In the genomic region with DNA sequence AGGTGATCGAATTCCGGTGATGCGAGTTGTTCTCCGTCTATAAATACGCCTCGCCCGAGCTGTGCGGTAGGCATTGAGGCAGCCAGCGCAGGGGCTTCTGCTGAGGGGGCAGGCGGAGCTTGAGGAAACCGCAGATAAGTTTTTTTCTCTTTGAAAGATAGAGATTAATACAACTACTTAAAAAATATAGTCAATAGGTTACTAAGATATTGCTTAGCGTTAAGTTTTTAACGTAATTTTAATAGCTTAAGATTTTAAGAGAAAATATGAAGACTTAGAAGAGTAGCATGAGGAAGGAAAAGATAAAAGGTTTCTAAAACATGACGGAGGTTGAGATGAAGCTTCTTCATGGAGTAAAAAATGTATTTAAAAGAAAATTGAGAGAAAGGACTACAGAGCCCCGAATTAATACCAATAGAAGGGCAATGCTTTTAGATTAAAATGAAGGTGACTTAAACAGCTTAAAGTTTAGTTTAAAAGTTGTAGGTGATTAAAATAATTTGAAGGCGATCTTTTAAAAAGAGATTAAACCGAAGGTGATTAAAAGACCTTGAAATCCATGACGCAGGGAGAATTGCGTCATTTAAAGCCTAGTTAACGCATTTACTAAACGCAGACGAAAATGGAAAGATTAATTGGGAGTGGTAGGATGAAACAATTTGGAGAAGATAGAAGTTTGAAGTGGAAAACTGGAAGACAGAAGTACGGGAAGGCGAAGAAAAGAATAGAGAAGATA, we compare ENCODE assay signal across 9 cellular contexts. TPM values are rescaled to one million over a fixed set of nuclear protein-coding genes. Genes with fewer than 3 reads are reported as not detected.
DNase-seq lines count a peak whose midpoint lies in the region; ATAC-seq and TF ChIP-seq lines count a peak whose summit lies in the region.
"Had no signal": no experiment of that assay in that cellular context is flagged by ENCODE, and none has a peak within 500 bp of the region (broad histone marks: within the 10 kb centered on the region; RNA-seq: fewer than 3 reads in every experiment).

A gene (plus strand): TSS at position 69 of the 736 bp plus-strand sequence.

- H3K36me3 ChIP-seq in Caco-2 (ENCODE audit: control insufficient read depth, insufficient read depth, low read length) = peaks cover 8% of the 10 kb centered on the region

- H3K4me1 ChIP-seq in Caco-2 = peaks cover 19% of the 10 kb centered on the region

- DNase-seq in Caco-2 (peak; percentile 93 to 96), NCI-H2227 treated with DMSO at 0.1 percent for 48 hours (lab: John Stamatoyannopoulos, UW) (peak; percentile 96), WTC11 (ENCODE audit: low spot score) (peak; percentile 91), cardiac fibroblast (ENCODE audit: low read depth in 2 of 2) (peak; percentile 98), iris pigment epithelial cell (ENCODE audit: low read depth) (peak; percentile 94)
- DNase-seq in stimulated activated CD4-positive, alpha-beta T cell treated with anti-CD3 and anti-CD28 coated beads, Interleukin-12 subunit alpha, Interleukin-12 subunit beta, amount 100 ng/mL, for 24 hours (ENCODE audit: low read depth in 2 of 2) = peak; percentile 87 to 95

- H3K36me3 Mint-ChIP-seq in Caco-2 (ENCODE audit: insufficient read depth, unreplicated experiment) (no peaks in the 10 kb centered on the region), WTC11 (no peaks in the 10 kb centered on the region)

- no peak for TF ChIP-seq CTCF in Caco-2 (IDR thresholded peaks at IDR 0.05; ENCODE audit: insufficient read depth in 1 of 2, low read depth in 1 of 2, low read length in 1 of 2, severe bottlenecking in 1 of 2, unreplicated experiment in 1 of 2)
- TF ChIP-seq CTCF in WTC11 (IDR thresholded peaks at IDR 0.05) = no peak
- TF ChIP-seq CTCF in cardiac fibroblast (IDR thresholded peaks at IDR 0.05; ENCODE audit: low read depth, low read length) = no peak

- POLR2A ChIA-PET in Caco-2 (lab: Charles Lee) (interaction anchor here (0.5 to 13.2 kb wide), 22 partner anchors 9 to 377 kb away, joined by 3 to 377 read pairs (median 4); a partner anchor contains a TSS), WTC11 (lab: Charles Lee) (interaction anchor here (0.5 to 8.3 kb wide), 34 partner anchors 9 to 967 kb away, joined by 3 to 502 read pairs (median 4); a partner anchor contains a TSS)

- no peak within 1 kb of the TSS for H3K27ac Mint-ChIP-seq in Caco-2 (ENCODE audit: unreplicated experiment)
- no peak within 1 kb of the TSS for H3K27ac Mint-ChIP-seq in WTC11
- H3K27ac Mint-ChIP-seq: dendritic cell treated with granulocyte-macrophage colony-stimulating factor and Interleukin-4, amounts not matched to agents 40 ng/mL and 50 ng/mL, for 4 days had no signal

- H3K9me3 ChIP-seq in Caco-2 = no peaks in the 10 kb centered on the region

- H3K4me3 Mint-ChIP-seq in Caco-2 (ENCODE audit: unreplicated experiment) (no peak within 1 kb of the TSS), WTC11 (no peak within 1 kb of the TSS)
- H3K4me3 Mint-ChIP-seq: dendritic cell treated with granulocyte-macrophage colony-stimulating factor and Interleukin-4, amounts not matched to agents 40 ng/mL and 50 ng/mL, for 4 days had no signal

- peak within 1 kb of the TSS; percentile 81 for H3K4me3 ChIP-seq in Caco-2 (ENCODE audit: low read depth, low read length)
- peak within 1 kb of the TSS; percentile 74 to 93 for H3K4me3 ChIP-seq in cardiac fibroblast (replicated peaks in 1 of 2; ENCODE audit: low read depth in 2 of 2, low read length in 2 of 2)

- ATAC-seq in HG02798 (IDR thresholded peaks at IDR 0.05; ENCODE audit: poor library complexity, unreplicated experiment) (peak; percentile 30), WTC11 (peak; percentile 6; the same call in 1 of the 2 replicates), HG02981 (IDR thresholded peaks at IDR 0.05; ENCODE audit: unreplicated experiment) (no peak)

- intact Hi-C loops in Caco-2 (cut with micrococcal nuclease; ENCODE audit: unreplicated experiment) = no loop called here

- H3K27me3 ChIP-seq in Caco-2 (replicated peaks; ENCODE audit: control insufficient read depth, insufficient read depth, low read length) = no peaks in the 10 kb centered on the region

- H3K9me3 Mint-ChIP-seq in Caco-2 (ENCODE audit: unreplicated experiment) (no peaks in the 10 kb centered on the region), WTC11 (no peaks in the 10 kb centered on the region)
- H3K9me3 Mint-ChIP-seq: dendritic cell treated with granulocyte-macrophage colony-stimulating factor and Interleukin-4, amounts not matched to agents 40 ng/mL and 50 ng/mL, for 4 days had no signal

- H3K4me1 Mint-ChIP-seq in Caco-2 (ENCODE audit: low read depth, unreplicated experiment) (peaks cover 37% of the 10 kb centered on the region), WTC11 (peaks cover 33% of the 10 kb centered on the region)

- CTCF ChIA-PET in Caco-2 (lab: Charles Lee) (interaction anchor here (1.2 to 3.1 kb wide), 6 partner anchors 10 to 128 kb away, joined by 3 to 31 read pairs (median 7); no protein-coding TSS in a partner anchor), WTC11 (lab: Charles Lee) (interaction anchor here (0.5 to 4.8 kb wide), 6 partner anchors 20 to 83 kb away, joined by 3 to 47 read pairs (median 4); a partner anchor contains a TSS)

- H3K27me3 Mint-ChIP-seq in Caco-2 (ENCODE audit: insufficient read depth, unreplicated experiment) = peaks cover 3% of the 10 kb centered on the region
- H3K27me3 Mint-ChIP-seq in WTC11 (ENCODE audit: low read depth) = no peaks in the 10 kb centered on the region
- H3K27me3 Mint-ChIP-seq: dendritic cell treated with granulocyte-macrophage colony-stimulating factor and Interleukin-4, amounts not matched to agents 40 ng/mL and 50 ng/mL, for 4 days had no signal

- BruUV-seq in Caco-2 (replicated peaks; lab: Mats Ljungman, UMichigan) = TSS peak; percentile 51

TF ChIP-seq in WTC11, 78 proteins besides CTCF, POLR2A, EP300 and RAD21 (continues in another document):
- TF ChIP-seq, protein P1, sequence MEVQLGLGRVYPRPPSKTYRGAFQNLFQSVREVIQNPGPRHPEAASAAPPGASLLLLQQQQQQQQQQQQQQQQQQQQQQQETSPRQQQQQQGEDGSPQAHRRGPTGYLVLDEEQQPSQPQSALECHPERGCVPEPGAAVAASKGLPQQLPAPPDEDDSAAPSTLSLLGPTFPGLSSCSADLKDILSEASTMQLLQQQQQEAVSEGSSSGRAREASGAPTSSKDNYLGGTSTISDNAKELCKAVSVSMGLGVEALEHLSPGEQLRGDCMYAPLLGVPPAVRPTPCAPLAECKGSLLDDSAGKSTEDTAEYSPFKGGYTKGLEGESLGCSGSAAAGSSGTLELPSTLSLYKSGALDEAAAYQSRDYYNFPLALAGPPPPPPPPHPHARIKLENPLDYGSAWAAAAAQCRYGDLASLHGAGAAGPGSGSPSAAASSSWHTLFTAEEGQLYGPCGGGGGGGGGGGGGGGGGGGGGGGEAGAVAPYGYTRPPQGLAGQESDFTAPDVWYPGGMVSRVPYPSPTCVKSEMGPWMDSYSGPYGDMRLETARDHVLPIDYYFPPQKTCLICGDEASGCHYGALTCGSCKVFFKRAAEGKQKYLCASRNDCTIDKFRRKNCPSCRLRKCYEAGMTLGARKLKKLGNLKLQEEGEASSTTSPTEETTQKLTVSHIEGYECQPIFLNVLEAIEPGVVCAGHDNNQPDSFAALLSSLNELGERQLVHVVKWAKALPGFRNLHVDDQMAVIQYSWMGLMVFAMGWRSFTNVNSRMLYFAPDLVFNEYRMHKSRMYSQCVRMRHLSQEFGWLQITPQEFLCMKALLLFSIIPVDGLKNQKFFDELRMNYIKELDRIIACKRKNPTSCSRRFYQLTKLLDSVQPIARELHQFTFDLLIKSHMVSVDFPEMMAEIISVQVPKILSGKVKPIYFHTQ (CRISPR knock-in tag; IDR thresholded peaks at IDR 0.05) = peak; percentile 91
- TF ChIP-seq, protein P2, sequence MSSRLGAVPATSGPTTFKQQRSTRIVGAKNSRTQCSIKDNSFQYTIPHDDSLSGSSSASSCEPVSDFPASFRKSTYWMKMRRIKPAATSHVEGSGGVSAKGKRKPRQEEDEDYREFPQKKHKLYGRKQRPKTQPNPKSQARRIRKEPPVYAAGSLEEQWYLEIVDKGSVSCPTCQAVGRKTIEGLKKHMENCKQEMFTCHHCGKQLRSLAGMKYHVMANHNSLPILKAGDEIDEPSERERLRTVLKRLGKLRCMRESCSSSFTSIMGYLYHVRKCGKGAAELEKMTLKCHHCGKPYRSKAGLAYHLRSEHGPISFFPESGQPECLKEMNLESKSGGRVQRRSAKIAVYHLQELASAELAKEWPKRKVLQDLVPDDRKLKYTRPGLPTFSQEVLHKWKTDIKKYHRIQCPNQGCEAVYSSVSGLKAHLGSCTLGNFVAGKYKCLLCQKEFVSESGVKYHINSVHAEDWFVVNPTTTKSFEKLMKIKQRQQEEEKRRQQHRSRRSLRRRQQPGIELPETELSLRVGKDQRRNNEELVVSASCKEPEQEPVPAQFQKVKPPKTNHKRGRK (CRISPR knock-in tag; IDR thresholded peaks at IDR 0.05; ENCODE audit: borderline replicate concordance) = 0 out of 2 replicates have a peak, but pooled peaks have one; percentile 14
- TF ChIP-seq, protein P3, sequence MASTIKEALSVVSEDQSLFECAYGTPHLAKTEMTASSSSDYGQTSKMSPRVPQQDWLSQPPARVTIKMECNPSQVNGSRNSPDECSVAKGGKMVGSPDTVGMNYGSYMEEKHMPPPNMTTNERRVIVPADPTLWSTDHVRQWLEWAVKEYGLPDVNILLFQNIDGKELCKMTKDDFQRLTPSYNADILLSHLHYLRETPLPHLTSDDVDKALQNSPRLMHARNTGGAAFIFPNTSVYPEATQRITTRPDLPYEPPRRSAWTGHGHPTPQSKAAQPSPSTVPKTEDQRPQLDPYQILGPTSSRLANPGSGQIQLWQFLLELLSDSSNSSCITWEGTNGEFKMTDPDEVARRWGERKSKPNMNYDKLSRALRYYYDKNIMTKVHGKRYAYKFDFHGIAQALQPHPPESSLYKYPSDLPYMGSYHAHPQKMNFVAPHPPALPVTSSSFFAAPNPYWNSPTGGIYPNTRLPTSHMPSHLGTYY (CRISPR knock-in tag; IDR thresholded peaks at IDR 0.05) = no peak; the same call in 1 of the 2 replicates
- TF ChIP-seq FOXP1 (CRISPR knock-in tag; IDR thresholded peaks at IDR 0.05; ENCODE audit: borderline replicate concordance) (0 out of 2 replicates have a peak, but pooled peaks have one; percentile 44), ZNF671 (CRISPR knock-in tag; IDR thresholded peaks at IDR 0.05) (peak; percentile 91), FOXJ3 (CRISPR knock-in tag; IDR thresholded peaks at IDR 0.05; ENCODE audit: borderline replicate concordance) (0 out of 2 replicates have a peak, but pooled peaks have one; percentile 33), SOX15 (CRISPR knock-in tag; IDR thresholded peaks at IDR 0.05) (peak; percentile 89), FOXK1 (CRISPR knock-in tag; IDR thresholded peaks at IDR 0.05) (peak; percentile 68), CREM (CRISPR knock-in tag; IDR thresholded peaks at IDR 0.05) (peak; percentile 71)
- TF ChIP-seq, protein P4, sequence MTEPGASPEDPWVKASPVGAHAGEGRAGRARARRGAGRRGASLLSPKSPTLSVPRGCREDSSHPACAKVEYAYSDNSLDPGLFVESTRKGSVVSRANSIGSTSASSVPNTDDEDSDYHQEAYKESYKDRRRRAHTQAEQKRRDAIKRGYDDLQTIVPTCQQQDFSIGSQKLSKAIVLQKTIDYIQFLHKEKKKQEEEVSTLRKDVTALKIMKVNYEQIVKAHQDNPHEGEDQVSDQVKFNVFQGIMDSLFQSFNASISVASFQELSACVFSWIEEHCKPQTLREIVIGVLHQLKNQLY (CRISPR knock-in tag; IDR thresholded peaks at IDR 0.05) = no peak

RNA-seq across cellular contexts. Expression of the gene that starts here (rescaled TPM):
- 4,797 and 4,914 TPM in 2 replicates for total RNA-seq in Caco-2 (2022)
- 1,830 to 2,350 TPM (median 2,261 TPM) in 3 replicates for total RNA-seq in WTC11 (2021)
